Comparison of ENCODE assay signal across 25 cellular contexts in genomic region chr10:6179078-6179477, GRCh38.
"Had no signal": no experiment of that assay in that cellular context is flagged by ENCODE, and none has a peak within 500 bp of the region (broad histone marks: within the 10 kb centered on the region; RNA-seq: fewer than 3 reads in every experiment).

No MANE protein-coding gene starts in this region.

- ATAC-seq: activated CD8-positive, alpha-beta memory T cell treated with anti-CD3 and anti-CD28 coated beads, Interleukin-2, amount 10 ng/mL, durations not matched to agents 7 days and 5 days; activated CD8-positive, alpha-beta T cell treated with anti-CD3 and anti-CD28 coated beads for 36 hours; activated naive CD4-positive, alpha-beta T cell treated with anti-CD3 and anti-CD28 coated beads, Interleukin-2, amount 50 U/mL, for 72 hours; esophagus mucosa; mucosa of descending colon; stimulated activated naive CD8-positive, alpha-beta T cell treated with anti-CD3 and anti-CD28 coated beads, Interleukin-15, Interleukin-2, amounts not matched to agents 100 U/mL and 50 U/mL, for 24 hours; upper lobe of right lung had no signal

- H3K27me3 ChIP-seq: thyroid gland, upper lobe of right lung had no signal

- H3K9me3 ChIP-seq: mucosa of descending colon, thyroid gland, upper lobe of right lung had no signal

- H3K4me3 ChIP-seq: mucosa of descending colon, thyroid gland, upper lobe of right lung had no signal

- H3K36me3 ChIP-seq: thyroid gland, upper lobe of right lung had no signal

- H3K4me3 Mint-ChIP-seq: activated B cell treated with CpG ODN at 0.5 μM for 24 hours; activated CD8-positive, alpha-beta memory T cell treated with anti-CD3 and anti-CD28 coated beads, Interleukin-2, amount 10 ng/mL, durations not matched to agents 7 days and 5 days; activated CD8-positive, alpha-beta T cell treated with anti-CD3 and anti-CD28 coated beads for 36 hours; brain; neural crest cell had no signal

- H3K27ac ChIP-seq: thyroid gland, upper lobe of right lung had no signal

- H3K9me3 Mint-ChIP-seq: activated B cell treated with CpG ODN at 0.5 μM for 24 hours; activated CD8-positive, alpha-beta T cell treated with anti-CD3 and anti-CD28 coated beads for 36 hours; activated naive CD4-positive, alpha-beta T cell treated with anti-CD3 and anti-CD28 coated beads, Interleukin-2, amount 50 U/mL, for 72 hours; brain; neural crest cell had no signal

- H3K27ac Mint-ChIP-seq: activated B cell treated with CpG ODN at 0.5 μM for 24 hours; activated CD8-positive, alpha-beta memory T cell treated with anti-CD3 and anti-CD28 coated beads, Interleukin-2, amount 10 ng/mL, durations not matched to agents 7 days and 5 days; activated CD8-positive, alpha-beta T cell treated with anti-CD3 and anti-CD28 coated beads for 36 hours; activated naive CD4-positive, alpha-beta T cell treated with anti-CD3 and anti-CD28 coated beads, Interleukin-2, amount 50 U/mL, for 72 hours; brain had no signal

- DNase-seq: activated B cell treated with CpG ODN at 0.5 μM for 24 hours; activated CD4-positive, alpha-beta T cell treated with anti-CD3 and anti-CD28 coated beads for 48 hours; activated CD8-positive, alpha-beta memory T cell treated with anti-CD3 and anti-CD28 coated beads, Interleukin-2, amount 10 ng/mL, durations not matched to agents 7 days and 5 days; activated CD8-positive, alpha-beta T cell treated with anti-CD3 and anti-CD28 coated beads for 36 hours; activated gamma-delta T cell; activated T-cell treated with anti-CD3 and anti-CD28 coated beads for 4 hours; aorta; caudate nucleus; dermis blood vessel endothelial cell; effector memory CD4-positive, alpha-beta T cell; head of caudate nucleus; mesendoderm; mucosa of descending colon; occipital lobe; stimulated activated CD4-positive, alpha-beta T cell treated with anti-CD3 and anti-CD28 coated beads, Interleukin-4, amount 100 ng/mL, for 24 hours; stimulated activated naive CD8-positive, alpha-beta T cell treated with anti-CD3 and anti-CD28 coated beads, Interleukin-15, Interleukin-2, amounts not matched to agents 100 U/mL and 50 U/mL, for 24 hours; substantia nigra; T-helper 1 cell; T-helper 9 cell; thyroid gland had no signal

- H3K27me3 Mint-ChIP-seq: activated B cell treated with CpG ODN at 0.5 μM for 24 hours; activated CD8-positive, alpha-beta memory T cell treated with anti-CD3 and anti-CD28 coated beads, Interleukin-2, amount 10 ng/mL, durations not matched to agents 7 days and 5 days; activated CD8-positive, alpha-beta T cell treated with anti-CD3 and anti-CD28 coated beads for 36 hours; brain had no signal
